1 cellular context compared by ENCODE assay signal in the genomic region with DNA sequence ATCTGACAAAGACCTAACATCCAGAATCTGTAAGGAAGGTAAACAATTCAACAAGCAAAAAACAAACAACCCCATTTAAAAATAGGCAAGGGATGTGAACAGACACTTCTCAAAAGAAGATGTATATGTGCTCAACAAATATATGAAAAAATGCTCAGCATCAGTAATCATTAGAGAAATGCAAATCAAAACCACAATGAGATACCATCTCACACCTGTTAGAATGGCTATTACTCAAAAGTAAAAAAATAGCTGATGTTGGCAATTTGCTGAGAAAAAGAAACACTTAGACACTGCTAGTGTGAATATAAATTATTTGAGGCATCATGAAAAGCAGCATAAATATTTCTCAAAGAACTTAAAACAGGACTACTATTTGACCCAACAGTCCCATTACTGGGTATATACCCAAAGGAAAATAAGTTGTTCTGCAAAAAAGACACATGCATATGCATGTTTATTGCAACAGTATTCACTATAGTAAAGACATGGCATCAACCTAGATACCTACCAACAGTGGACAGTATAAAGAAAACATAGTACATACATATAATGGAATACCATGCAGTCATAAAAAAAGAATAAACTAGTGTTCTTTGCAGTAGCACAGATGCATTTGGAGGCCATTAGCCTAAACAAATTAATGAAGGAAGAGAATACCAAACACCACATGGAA.
A peak's percentile ranks its signal among the peaks of the same experiment; 100 is the strongest.
TF ChIP-seq lines count a peak whose summit lies in the region.

No MANE protein-coding gene starts in this region.

TF ChIP-seq in HepG2, 621 proteins besides CTCF, POLR2A, EP300 and RAD21 (continued from another document):
- TF ChIP-seq HINFP (CRISPR knock-in tag; IDR thresholded peaks at IDR 0.05; ENCODE audit: low read depth) (no peak), NRL (CRISPR knock-in tag; IDR thresholded peaks at IDR 0.05; ENCODE audit: borderline replicate concordance) (no peak), KLF6 (CRISPR knock-in tag; IDR thresholded peaks at IDR 0.05) (no peak), MAFK (conservative IDR thresholded peaks at IDR 0.05 in 1 of 2, IDR thresholded peaks at IDR 0.05 in 1 of 2; ENCODE audit: low read length in 2 of 2) (peak; percentile 44 to 70; a peak in 3 of 4 replicates)
